In genomic region chr2:23486676-23487075, GRCh38 we compare ENCODE assay signal across 22 cellular contexts.
DNase-seq lines count a peak whose midpoint lies in the region; ATAC-seq, FAIRE-seq and TF ChIP-seq lines count a peak whose summit lies in the region.
"Had no signal": no experiment of that assay in that cellular context is flagged by ENCODE, and none has a peak within 500 bp of the region (broad histone marks: within the 10 kb centered on the region; RNA-seq: fewer than 3 reads in every experiment).

No MANE protein-coding gene starts in this region.

- in situ Hi-C loops in brain microvascular endothelial cell (cut with HindIII; ENCODE audit: low pct_ligation_motif_present, low sequenced_read_pairs): no loop called here

- no peaks in the 10 kb centered on the region for H3K9me3 Mint-ChIP-seq in endodermal cell
- H3K9me3 Mint-ChIP-seq: nephron; stimulated activated naive B cell treated with anti-CD40 and anti-IgM and Interleukin-4, amounts not matched to agents 10 μg/mL and 1 μg/mL and 100 μg/mL, for 72 hours had no signal

- peaks cover 2% of the 10 kb centered on the region for H3K27me3 Mint-ChIP-seq in endodermal cell (ENCODE audit: insufficient read depth)

- no TSS peak for BruUV-seq in OCI-LY7 (replicated peaks; lab: Mats Ljungman, UMichigan)

- H3K9ac ChIP-seq in endodermal cell (ENCODE audit: extremely low read depth, low read length, poor library complexity, severe bottlenecking): no peak overlapping the region
- H3K9ac ChIP-seq: KMS-11 had no signal

- CTCF ChIA-PET in OCI-LY7 (lab: Charles Lee; ENCODE audit: unreplicated experiment): no interaction called here

- ATAC-seq in Right ventricle myocardium inferior: peak; percentile 29
- ATAC-seq: activated CD4-positive, CD25-positive, alpha-beta regulatory T cell treated with anti-CD3 and anti-CD28 coated beads, Interleukin-2, amount 50 U/mL, for 24 hours had no signal

- H3K79me2 ChIP-seq in OCI-LY7 (ENCODE audit: insufficient read depth, low read depth, low read length): no peaks in the 10 kb centered on the region

- POLR2A ChIA-PET in OCI-LY7 (lab: Charles Lee): interaction anchor here (0.5 to 0.6 kb wide), 2 partner anchors 355 to 1636 kb away, joined by 3 read pairs; no protein-coding TSS in a partner anchor

- H3K4me3 ChIP-seq in right atrium auricular region (no peak overlapping the region), brain microvascular endothelial cell (ENCODE audit: low read depth, low read length) (no peak overlapping the region), left ventricle myocardium inferior (no peak overlapping the region), OCI-LY7 (ENCODE audit: low read depth, low read length, poor library complexity, severe bottlenecking) (no peak overlapping the region), endodermal cell (ENCODE audit: low read length) (no peak overlapping the region)
- H3K4me3 ChIP-seq: right lobe of liver had no signal

- WGBS in endodermal cell (ENCODE audit: insufficient coverage in 1 of 2, insufficient read length in 1 of 2), 2 experiments: 94 to 95% methylated on average over 4 to 5 of the region's 5 CpGs

- intact Hi-C loops in Right ventricle myocardium inferior (cut with DNase I): no loop called here
- intact Hi-C loops in left ventricle myocardium inferior (cut with micrococcal nuclease): no loop called here
- intact Hi-C loops in OCI-LY7 (cut with micrococcal nuclease; ENCODE audit: unreplicated experiment): no loop called here

- FAIRE-seq in urothelium cell line (lab: Jason Lieb, UNC): no peak
- FAIRE-seq: A204.1, H54 had no signal

- DNase-seq in Right ventricle myocardium inferior (ENCODE audit: missing footprints) (no peak), right atrium auricular region (ENCODE audit: low spot score) (no peak), brain microvascular endothelial cell (peak; percentile 29), left ventricle myocardium inferior (peak; percentile 53), urothelium cell line (ENCODE audit: low spot score) (peak; percentile 35), GDM1 (lab: John Stamatoyannopoulos, UW) (no peak), OCI-LY7 (ENCODE audit: low spot score) (no peak), endodermal cell (no peak)
- DNase-seq: activated naive CD4-positive, alpha-beta T cell treated with anti-CD3 and anti-CD28 coated beads, Interleukin-2, amount 50 U/mL, for 16 hours; central memory CD4-positive, alpha-beta T cell; hippocampal formation; NCI-H1436; NCI-H510A treated with DMSO at 0.1 percent for 48 hours; stimulated activated naive B cell treated with anti-CD40 and anti-IgM and Interleukin-4, amounts not matched to agents 10 μg/mL and 1 μg/mL and 100 μg/mL, for 72 hours; T-helper 1 cell had no signal

- H3K27me3 ChIP-seq in right atrium auricular region (no peaks in the 10 kb centered on the region), brain microvascular endothelial cell (replicated peaks) (no peaks in the 10 kb centered on the region), left ventricle myocardium inferior (ENCODE audit: low read depth) (peaks cover 57% of the 10 kb centered on the region), endodermal cell (ENCODE audit: control insufficient read depth, insufficient read depth, low read length, poor library complexity, severe bottlenecking) (no peaks in the 10 kb centered on the region)
- H3K27me3 ChIP-seq: right lobe of liver had no signal

- no peaks in the 10 kb centered on the region for H3K9me2 ChIP-seq in OCI-LY7 (ENCODE audit: insufficient read depth, low read length)

- H3K4me3 Mint-ChIP-seq in endodermal cell: no peak overlapping the region
- H3K4me3 Mint-ChIP-seq: nephron; stimulated activated naive B cell treated with anti-CD40 and anti-IgM and Interleukin-4, amounts not matched to agents 10 μg/mL and 1 μg/mL and 100 μg/mL, for 72 hours had no signal

- H3K36me3 ChIP-seq in right atrium auricular region: no peaks in the 10 kb centered on the region
- no peaks in the 10 kb centered on the region for H3K36me3 ChIP-seq in brain microvascular endothelial cell (replicated peaks)
- H3K36me3 ChIP-seq in left ventricle myocardium inferior: no peaks in the 10 kb centered on the region
- H3K36me3 ChIP-seq in OCI-LY7 (ENCODE audit: insufficient read depth, low read length): no peaks in the 10 kb centered on the region
- no peaks in the 10 kb centered on the region for H3K36me3 ChIP-seq in endodermal cell (ENCODE audit: control insufficient read depth, insufficient read depth, low read length)
- H3K36me3 ChIP-seq: right lobe of liver had no signal

- TF ChIP-seq CTCF in right atrium auricular region (IDR thresholded peaks at IDR 0.05) (no peak), brain microvascular endothelial cell (IDR thresholded peaks at IDR 0.05; ENCODE audit: low read depth, low read length, missing control alignments) (no peak), left ventricle myocardium inferior (IDR thresholded peaks at IDR 0.05; ENCODE audit: borderline replicate concordance) (no peak), OCI-LY7 (conservative IDR thresholded peaks at IDR 0.05; ENCODE audit: low read length) (no peak), endodermal cell (conservative IDR thresholded peaks at IDR 0.05) (no peak)

- no peak overlapping the region for H3K27ac ChIP-seq in right atrium auricular region
- no peak overlapping the region for H3K27ac ChIP-seq in brain microvascular endothelial cell
- no peak overlapping the region for H3K27ac ChIP-seq in left ventricle myocardium inferior (replicated peaks)
- H3K27ac ChIP-seq in OCI-LY7 (ENCODE audit: low read depth, low read length, poor library complexity, severe bottlenecking): no peak overlapping the region
- H3K27ac ChIP-seq in endodermal cell (ENCODE audit: low read depth, low read length): no peak overlapping the region
- H3K27ac ChIP-seq: KMS-11, right lobe of liver, RWPE1 had no signal

- H3K4me1 Mint-ChIP-seq in endodermal cell: peaks cover 15% of the 10 kb centered on the region

- H3K4me2 ChIP-seq in OCI-LY7 (ENCODE audit: low read length): no peak overlapping the region

- H2AFZ ChIP-seq in OCI-LY7 (ENCODE audit: low read length): no peak overlapping the region

- H4K20me1 ChIP-seq in OCI-LY7 (ENCODE audit: insufficient read depth, low read length): no peaks in the 10 kb centered on the region; the same call in 1 of the 2 replicates

- H3K9me3 ChIP-seq in right atrium auricular region: no peaks in the 10 kb centered on the region
- H3K9me3 ChIP-seq in left ventricle myocardium inferior (replicated peaks): no peaks in the 10 kb centered on the region
- H3K9me3 ChIP-seq in OCI-LY7 (ENCODE audit: low read length): no peaks in the 10 kb centered on the region
- no peaks in the 10 kb centered on the region for H3K9me3 ChIP-seq in endodermal cell (ENCODE audit: control insufficient read depth, low read length)
- H3K9me3 ChIP-seq: right lobe of liver had no signal

- H3K36me3 Mint-ChIP-seq in endodermal cell (ENCODE audit: low read depth): no peaks in the 10 kb centered on the region
- H3K36me3 Mint-ChIP-seq: stimulated activated naive B cell treated with anti-CD40 and anti-IgM and Interleukin-4, amounts not matched to agents 10 μg/mL and 1 μg/mL and 100 μg/mL, for 72 hours had no signal

- no peak overlapping the region for H3K27ac Mint-ChIP-seq in endodermal cell
- H3K27ac Mint-ChIP-seq: stimulated activated naive B cell treated with anti-CD40 and anti-IgM and Interleukin-4, amounts not matched to agents 10 μg/mL and 1 μg/mL and 100 μg/mL, for 72 hours had no signal

- no peaks in the 10 kb centered on the region for H3K4me1 ChIP-seq in right atrium auricular region
- peaks cover 3% of the 10 kb centered on the region for H3K4me1 ChIP-seq in left ventricle myocardium inferior
- H3K4me1 ChIP-seq in OCI-LY7 (ENCODE audit: insufficient read depth, low read length, poor library complexity, severe bottlenecking): no peaks in the 10 kb centered on the region
- no peaks in the 10 kb centered on the region for H3K4me1 ChIP-seq in endodermal cell (ENCODE audit: control insufficient read depth, insufficient read depth, low read length)
- H3K4me1 ChIP-seq: right lobe of liver had no signal

Comparison
In these comparisons a context has a peak if more than half of its experiments do, and no peak if none do; other contexts are left out.
1. DNase-seq: peak in brain microvascular endothelial cell (single experiment), left ventricle myocardium inferior (single experiment) and urothelium cell line (single experiment); none in Right ventricle myocardium inferior (single experiment), right atrium auricular region (single experiment), GDM1 (single experiment), OCI-LY7 (single experiment) and endodermal cell (single experiment).